ENCODE assay signal across 15 cellular contexts in the genomic region with DNA sequence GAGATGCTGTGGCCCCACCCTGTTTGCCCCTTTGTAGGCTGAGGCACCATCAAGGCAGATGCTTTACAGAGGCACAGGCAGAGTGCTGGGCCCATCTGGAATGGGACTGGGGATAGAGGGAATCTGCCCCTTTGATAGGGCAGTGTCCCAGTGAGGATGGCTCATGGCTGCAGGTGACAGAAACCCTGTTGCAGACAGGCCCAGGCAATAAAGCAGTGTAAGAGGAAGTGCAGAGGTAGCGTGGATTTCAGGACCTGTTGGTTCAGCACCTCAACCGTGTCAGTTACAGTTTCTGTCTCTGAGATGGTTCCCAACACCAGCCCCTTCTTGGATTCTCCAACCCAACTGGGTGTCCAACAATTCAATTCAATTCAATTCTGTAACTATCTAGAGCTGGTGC. TPM values are rescaled to one million over a fixed set of nuclear protein-coding genes. Genes with fewer than 3 reads are reported as not detected.
DNase-seq lines count a peak whose midpoint lies in the region; ATAC-seq and TF ChIP-seq lines count a peak whose summit lies in the region.
"Had no signal": no experiment of that assay in that cellular context is flagged by ENCODE, and none has a peak within 500 bp of the region (broad histone marks: within the 10 kb centered on the region; RNA-seq: fewer than 3 reads in every experiment).

No MANE protein-coding gene starts in this region.

- H3K79me2 ChIP-seq in HCT116 (ENCODE audit: insufficient read depth, low read length) (no peaks in the 10 kb centered on the region), OCI-LY7 (ENCODE audit: insufficient read depth, low read depth, low read length) (no peaks in the 10 kb centered on the region), mammary epithelial cell (ENCODE audit: insufficient read depth, low read length) (no peaks in the 10 kb centered on the region)

- H3K4me1 Mint-ChIP-seq in stimulated activated naive B cell treated with anti-CD40 and anti-IgM and Interleukin-4, amounts not matched to agents 10 μg/mL and 1 μg/mL and 100 μg/mL, for 72 hours = peaks cover 23 to 38% of the 10 kb centered on the region in 2 donors

- in situ Hi-C loops in mammary epithelial cell (cut with MboI; ENCODE audit: low sequenced_read_pairs in 2 of 2) = no loop called here

- RAD21 ChIA-PET in HCT116 (lab: Charles Lee; ENCODE audit: low non-redundant PET in 1 of 2, low total read pairs in 2 of 2, uncharacterized antibody in 2 of 2, unreplicated experiment in 2 of 2) = no interaction called here

- H3K4me1 ChIP-seq in HCT116 (ENCODE audit: control insufficient read depth in 1 of 2, insufficient read depth in 2 of 2, low read length in 2 of 2) (peaks cover 23 to 38% of the 10 kb centered on the region in 2 experiments; a peak in 3 of 4 replicates), OCI-LY7 (ENCODE audit: insufficient read depth, low read length, poor library complexity, severe bottlenecking) (no peaks in the 10 kb centered on the region), mammary epithelial cell (ENCODE audit: insufficient read depth, low read length) (no peaks in the 10 kb centered on the region)

- no peak for TF ChIP-seq RAD21 in HCT116 (IDR thresholded peaks at IDR 0.05; ENCODE audit: low read depth)

- H3K36me3 ChIP-seq in HCT116 (ENCODE audit: control insufficient read depth in 1 of 2, insufficient read depth in 2 of 2, low read length in 2 of 2) (no peaks in the 10 kb centered on the region), OCI-LY7 (ENCODE audit: insufficient read depth, low read length) (no peaks in the 10 kb centered on the region), mammary epithelial cell (ENCODE audit: insufficient read depth, low read length) (no peaks in the 10 kb centered on the region)

- BruUV-seq in HCT116 (replicated peaks; lab: Mats Ljungman, UMichigan) = no TSS peak
- BruUV-seq in OCI-LY7 (replicated peaks; lab: Mats Ljungman, UMichigan) = no TSS peak
- BruUV-seq in mammary epithelial cell (replicated peaks; lab: Mats Ljungman, UMichigan) = no TSS peak

- no peak for TF ChIP-seq POLR2A in HCT116 (IDR thresholded peaks at IDR 0.05; ENCODE audit: borderline replicate concordance, extremely low read depth, insufficient read depth, insufficient read length)

- H3K27ac ChIP-seq in HCT116 (ENCODE audit: low read depth, low read length) = no peak overlapping the region
- no peak overlapping the region for H3K27ac ChIP-seq in OCI-LY7 (ENCODE audit: low read depth, low read length, poor library complexity, severe bottlenecking)
- H3K27ac ChIP-seq in mammary epithelial cell (ENCODE audit: insufficient read depth, low read depth, low read length) = no peak overlapping the region
- H3K27ac ChIP-seq in coronary artery = no peak overlapping the region
- H3K27ac ChIP-seq: GM23248 had no signal

- no peak overlapping the region for H3K27ac Mint-ChIP-seq in stimulated activated naive B cell treated with anti-CD40 and anti-IgM and Interleukin-4, amounts not matched to agents 10 μg/mL and 1 μg/mL and 100 μg/mL, for 72 hours
- H3K27ac Mint-ChIP-seq: B cell; CD4-positive, alpha-beta T cell; IgD-negative memory B cell had no signal

- no peaks in the 10 kb centered on the region for H3K9me2 ChIP-seq in HCT116 (ENCODE audit: insufficient read depth)
- no peaks in the 10 kb centered on the region for H3K9me2 ChIP-seq in OCI-LY7 (ENCODE audit: insufficient read depth, low read length)

- H3K9ac ChIP-seq in HCT116 (ENCODE audit: low read length) (no peak overlapping the region), mammary epithelial cell (ENCODE audit: insufficient read depth, low read length) (no peak overlapping the region)
- H3K9ac ChIP-seq: GM23248 had no signal

- H3K4me3 Mint-ChIP-seq in stimulated activated naive B cell treated with anti-CD40 and anti-IgM and Interleukin-4, amounts not matched to agents 10 μg/mL and 1 μg/mL and 100 μg/mL, for 72 hours = no peak overlapping the region
- H3K4me3 Mint-ChIP-seq: B cell; CD4-positive, alpha-beta T cell; IgD-negative memory B cell had no signal

- intact Hi-C loops in HCT116 (cut with micrococcal nuclease) (no loop called here), OCI-LY7 (cut with micrococcal nuclease; ENCODE audit: unreplicated experiment) (no loop called here), left colon (cut with DNase I, micrococcal nuclease) (no loop called here), mammary epithelial cell (cut with micrococcal nuclease) (no loop called here)

- H4K20me1 ChIP-seq in HCT116 (ENCODE audit: insufficient read depth) (no peaks in the 10 kb centered on the region), OCI-LY7 (ENCODE audit: insufficient read depth, low read length) (no peaks in the 10 kb centered on the region; the same call in 1 of the 2 replicates), mammary epithelial cell (ENCODE audit: insufficient read depth, low read length) (no peaks in the 10 kb centered on the region)

- H3K9me3 Mint-ChIP-seq in stimulated activated naive B cell treated with anti-CD40 and anti-IgM and Interleukin-4, amounts not matched to agents 10 μg/mL and 1 μg/mL and 100 μg/mL, for 72 hours = peaks cover 2 to 5% of the 10 kb centered on the region in 2 donors
- H3K9me3 Mint-ChIP-seq: CD4-positive, alpha-beta T cell had no signal

- TF ChIP-seq CTCF in HCT116 (IDR thresholded peaks at IDR 0.05 in 2 of 3, conservative IDR thresholded peaks at IDR 0.05 in 1 of 3; ENCODE audit: borderline replicate concordance in 1 of 3, insufficient read depth in 1 of 3, low read depth in 2 of 3, low read length in 2 of 3) = no peak
- TF ChIP-seq CTCF in OCI-LY7 (conservative IDR thresholded peaks at IDR 0.05; ENCODE audit: low read length) = no peak
- TF ChIP-seq CTCF in mammary epithelial cell (conservative IDR thresholded peaks at IDR 0.05 in 1 of 2, IDR thresholded peaks at IDR 0.05 in 1 of 2; ENCODE audit: extremely low read depth in 1 of 2, insufficient read depth in 1 of 2, low read depth in 1 of 2, low read length in 2 of 2) = no peak
- TF ChIP-seq CTCF in coronary artery (IDR thresholded peaks at IDR 0.05) = no peak

- H3K9me3 ChIP-seq in HCT116 (ENCODE audit: control insufficient read depth in 1 of 2, insufficient read depth in 1 of 2, low read depth in 1 of 2, low read length in 2 of 2) = no peaks in the 10 kb centered on the region
- no peaks in the 10 kb centered on the region for H3K9me3 ChIP-seq in OCI-LY7 (ENCODE audit: low read length)
- no peaks in the 10 kb centered on the region for H3K9me3 ChIP-seq in mammary epithelial cell (replicated peaks; ENCODE audit: insufficient read depth, low read length)

- DNase-seq in HCT116 (ENCODE audit: low read depth, low spot score) (no peak), OCI-LY7 (ENCODE audit: low spot score) (peak; percentile 10), left colon (no peak), mammary epithelial cell (no peak), coronary artery (ENCODE audit: low spot score) (no peak)
- no peak for DNase-seq in stimulated activated naive B cell treated with anti-CD40 and anti-IgM and Interleukin-4, amounts not matched to agents 10 μg/mL and 1 μg/mL and 100 μg/mL, for 72 hours
- DNase-seq: C1 segment of cervical spinal cord; CD4-positive, alpha-beta T cell; DND-41; GDM1; GM23248; H7 had no signal

- H3K4me3 ChIP-seq in HCT116 (replicated peaks in 1 of 2; ENCODE audit: low read depth in 1 of 2, low read length in 2 of 2) (no peak overlapping the region), OCI-LY7 (ENCODE audit: low read depth, low read length, poor library complexity, severe bottlenecking) (no peak overlapping the region), mammary epithelial cell (replicated peaks in 1 of 3; ENCODE audit: insufficient read depth in 1 of 3, low read depth in 2 of 3, low read length in 3 of 3) (no peak overlapping the region), coronary artery (no peak overlapping the region)
- H3K4me3 ChIP-seq: GM23248 had no signal

- H2AFZ ChIP-seq in HCT116 (ENCODE audit: low read depth, low read length, poor library complexity, severe bottlenecking) = no peak overlapping the region
- no peak overlapping the region for H2AFZ ChIP-seq in OCI-LY7 (ENCODE audit: low read length)
- H2AFZ ChIP-seq in mammary epithelial cell (ENCODE audit: low read depth, low read length) = no peak overlapping the region
- H2AFZ ChIP-seq: GM23248 had no signal

- 88% methylated on average over 2 of the region's 2 CpGs for WGBS in mammary epithelial cell (ENCODE audit: low coverage, missing lambda C conversion rate)

- H3K36me3 Mint-ChIP-seq in stimulated activated naive B cell treated with anti-CD40 and anti-IgM and Interleukin-4, amounts not matched to agents 10 μg/mL and 1 μg/mL and 100 μg/mL, for 72 hours = peaks cover 6 to 11% of the 10 kb centered on the region in 2 donors

- CTCF ChIA-PET in HCT116 (lab: Charles Lee) = no interaction called here
- CTCF ChIA-PET in OCI-LY7 (lab: Charles Lee; ENCODE audit: unreplicated experiment) = no interaction called here
- CTCF ChIA-PET in mammary epithelial cell (lab: Charles Lee; ENCODE audit: low non-redundant PET) = no interaction called here

- H3K4me2 ChIP-seq in HCT116 (ENCODE audit: low read length) (peak overlapping the region; percentile 45), OCI-LY7 (ENCODE audit: low read length) (no peak overlapping the region), mammary epithelial cell (ENCODE audit: insufficient read depth, low read depth, low read length) (no peak overlapping the region)

- H3K27me3 Mint-ChIP-seq in stimulated activated naive B cell treated with anti-CD40 and anti-IgM and Interleukin-4, amounts not matched to agents 10 μg/mL and 1 μg/mL and 100 μg/mL, for 72 hours = no peaks in the 10 kb centered on the region
- H3K27me3 Mint-ChIP-seq: B cell had no signal

- POLR2A ChIA-PET in HCT116 (lab: Charles Lee) (no interaction called here), OCI-LY7 (lab: Charles Lee) (no interaction called here)

- no peaks in the 10 kb centered on the region for H3K27me3 ChIP-seq in HCT116 (ENCODE audit: insufficient read depth, low read length)
- no peaks in the 10 kb centered on the region for H3K27me3 ChIP-seq in mammary epithelial cell (ENCODE audit: insufficient read depth, low read length)

- ATAC-seq in HCT116 (no peak), left colon (peak; percentile 33), HG03175 (IDR thresholded peaks at IDR 0.05; ENCODE audit: unreplicated experiment) (no peak)
- ATAC-seq in stimulated activated naive B cell treated with anti-CD40 and anti-IgM and Interleukin-4, amounts not matched to agents 10 μg/mL and 1 μg/mL and 100 μg/mL, for 72 hours (replicated peaks) = peak; percentile 57 to 69

- dilution Hi-C loops in mammary epithelial cell (cut with HindIII; ENCODE audit: low sequenced_read_pairs) = no loop called here

TF ChIP-seq in HCT116, 20 proteins besides CTCF, POLR2A, EP300 and RAD21 (continues in another document):
- TF ChIP-seq, protein P1, sequence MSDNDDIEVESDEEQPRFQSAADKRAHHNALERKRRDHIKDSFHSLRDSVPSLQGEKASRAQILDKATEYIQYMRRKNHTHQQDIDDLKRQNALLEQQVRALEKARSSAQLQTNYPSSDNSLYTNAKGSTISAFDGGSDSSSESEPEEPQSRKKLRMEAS (IDR thresholded peaks at IDR 0.05) = no peak
- no peak for TF ChIP-seq EZH2phosphoT487 (IDR thresholded peaks at IDR 0.05; ENCODE audit: borderline replicate concordance)

RNA-seq across cellular contexts. Expression of gene PRDM11, which starts 25.1 kb away (rescaled TPM):
- total RNA-seq in HCT116 (2021; ENCODE audit: unreplicated experiment) (9.3 TPM), OCI-LY7 (2022) (8.4 and 8.9 TPM in 2 replicates), left colon (1 to 10 TPM; 6.6 to 9.7 TPM), mammary epithelial cell (1 to 10 TPM; 3.3 to 3.4 TPM)
- polyA plus RNA-seq in HCT116 (2012) = 5.5 and 6.2 TPM in 2 replicates
- 2.2 and 4.5 TPM in 2 replicates for total RNA-seq in OCI-LY7 (2014; rRNA removed; shearing (Covaris generic))
- polyA plus RNA-seq in mammary epithelial cell = 1.7 TPM
- 4.2 TPM for polyA minus RNA-seq in mammary epithelial cell

Comparison
In these comparisons a context has a peak if more than half of its experiments do, and no peak if none do; other contexts are left out.
1. ATAC-seq: peak in left colon (single experiment) and stimulated activated naive B cell treated with anti-CD40 and anti-IgM and Interleukin-4, amounts not matched to agents 10 μg/mL and 1 μg/mL and 100 μg/mL, for 72 hours (2 of 2); none in HCT116 (single experiment) and HG03175 (single experiment).